Comparison of ENCODE assay signal across 8 cellular contexts in genomic region chr16:48156790-48157209, GRCh38. TPM values are rescaled to one million over a fixed set of nuclear protein-coding genes. Genes with fewer than 3 reads are reported as not detected.
DNase-seq lines count a peak whose midpoint lies in the region; ATAC-seq, FAIRE-seq and TF ChIP-seq lines count a peak whose summit lies in the region.

No MANE protein-coding gene starts in this region.

- peak; percentile 82 to 91 for TF ChIP-seq RAD21 in liver (IDR thresholded peaks at IDR 0.05)

- H3K4me1 ChIP-seq in liver (ENCODE audit: control insufficient read depth in 4 of 4, insufficient read depth in 4 of 4, low read length in 3 of 4): peaks cover 0 to 2% (median 0%) of the 10 kb centered on the region in 4 donors

- ATAC-seq in HG02642 (IDR thresholded peaks at IDR 0.05; ENCODE audit: poor library complexity, unreplicated experiment): peak; percentile 62
- no peak for ATAC-seq in HG03025 (IDR thresholded peaks at IDR 0.05; ENCODE audit: low FRiP score, unreplicated experiment)

- no peaks in the 10 kb centered on the region for H3K36me3 ChIP-seq in liver (ENCODE audit: control insufficient read depth in 4 of 4, insufficient read depth in 3 of 4, low read depth in 1 of 4, low read length in 3 of 4)

- no peak for FAIRE-seq in D721Med (lab: Jason Lieb, UNC)

- no peaks in the 10 kb centered on the region for H3K27me3 ChIP-seq in liver (ENCODE audit: control insufficient read depth in 4 of 4, insufficient read depth in 4 of 4, low read length in 3 of 4)

- no peak overlapping the region for H3K4me3 ChIP-seq in coronary artery
- no peak overlapping the region for H3K4me3 ChIP-seq in liver (ENCODE audit: low read depth in 1 of 3, low read length in 3 of 3)

- peak; percentile 94 for TF ChIP-seq CTCF in D721Med (IDR thresholded peaks at IDR 0.05; ENCODE audit: insufficient read depth, missing control alignments)
- peak; percentile 74 for TF ChIP-seq CTCF in coronary artery (IDR thresholded peaks at IDR 0.05)
- peak; percentile 89 for TF ChIP-seq CTCF in liver (IDR thresholded peaks at IDR 0.05; ENCODE audit: low read depth, low read length, missing input control)

- H3K9me3 ChIP-seq in liver (ENCODE audit: control insufficient read depth in 4 of 4, low read length in 3 of 4): no peaks in the 10 kb centered on the region

- 12% methylated on average over 16 of the region's 16 CpGs for WGBS in liver

- H3K27ac ChIP-seq in coronary artery: no peak overlapping the region
- no peak overlapping the region for H3K27ac ChIP-seq in liver (ENCODE audit: low read depth in 1 of 2, low read length in 2 of 2)

- no peak overlapping the region for H3K9ac ChIP-seq in liver (ENCODE audit: low read depth in 1 of 2, low read length in 2 of 2)

- DNase-seq in D721Med (ENCODE audit: insufficient read length, low spot score) (peak; percentile 41), NCI-H526 (lab: John Stamatoyannopoulos, UW) (peak; percentile 27 to 77), coronary artery (ENCODE audit: low spot score) (no peak)
- peak; percentile 76 to 81 for DNase-seq in activated CD4-positive, alpha-beta T cell treated with anti-CD3 and anti-CD28 coated beads, Interleukin-2, amount 50 U/mL, for 24 hours (ENCODE audit: low read depth in 1 of 2, low spot score in 1 of 2)
- DNase-seq in stimulated activated CD4-positive, alpha-beta T cell treated with anti-CD3 and anti-CD28 coated beads, Interleukin-4, amount 100 ng/mL, for 24 hours: peak; percentile 89

TF ChIP-seq in liver, 16 proteins besides CTCF, POLR2A, EP300 and RAD21:
- TF ChIP-seq HNF4A (conservative IDR thresholded peaks at IDR 0.05) (no peak), MAX (IDR thresholded peaks at IDR 0.05) (peak; percentile 39)
TF ChIP-seq in liver: peak in this region for 1.

RNA-seq across cellular contexts. Expression of gene ABCC12, which starts 1.0 kb away (rescaled TPM):
- under 1 TPM in 1 of 2 donors, not detected in 1; 0.25 TPM for total RNA-seq in liver
- not detected for polyA plus RNA-seq in liver
